Comparison of ENCODE assay signal across 2 cellular contexts in the genomic region with DNA sequence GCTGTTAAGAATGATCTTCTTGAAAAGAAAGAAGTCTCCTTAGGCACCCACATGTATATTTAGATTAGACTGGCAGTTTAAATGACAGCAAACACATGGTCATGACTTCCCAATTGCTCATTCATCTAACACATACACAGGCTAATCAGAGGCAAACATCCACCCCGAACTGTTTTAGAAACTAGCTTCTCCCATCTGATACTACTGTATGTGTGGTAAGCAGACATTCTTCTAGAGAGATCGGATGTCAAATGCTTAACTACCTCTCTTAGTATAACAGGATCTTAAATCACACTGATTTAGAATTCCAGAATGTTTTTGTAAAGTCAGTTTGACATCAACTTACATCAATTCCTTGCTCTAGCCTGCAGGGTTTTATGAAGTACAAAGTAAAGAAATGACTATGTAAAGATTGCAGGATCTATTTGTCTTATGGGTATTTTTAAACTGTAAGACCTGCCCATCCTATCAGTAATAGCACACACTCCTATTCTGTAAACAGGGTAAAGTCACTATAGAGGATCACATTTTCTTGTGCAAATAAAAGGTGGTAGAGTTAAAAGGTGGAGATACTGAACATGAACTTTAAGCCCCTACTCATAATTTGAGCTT.
TF ChIP-seq lines count a peak whose summit lies in the region.

No MANE protein-coding gene starts in this region.

TF ChIP-seq in HepG2, 621 proteins besides CTCF, POLR2A, EP300 and RAD21 (continued from another document and continues in another):
- TF ChIP-seq ATF4 (CRISPR knock-in tag; IDR thresholded peaks at IDR 0.05) (no peak), JUNB (CRISPR knock-in tag; IDR thresholded peaks at IDR 0.05; ENCODE audit: borderline replicate concordance) (no peak), HOXD1 (CRISPR knock-in tag; IDR thresholded peaks at IDR 0.05) (no peak), SCMH1 (CRISPR knock-in tag; IDR thresholded peaks at IDR 0.05; ENCODE audit: borderline replicate concordance) (no peak), FOXJ3 (CRISPR knock-in tag; IDR thresholded peaks at IDR 0.05; ENCODE audit: borderline replicate concordance) (0 out of 2 replicates have a peak, but pooled peaks have one; percentile 14), ZNF451 (CRISPR knock-in tag; IDR thresholded peaks at IDR 0.05) (no peak), BCL6 (CRISPR knock-in tag; IDR thresholded peaks at IDR 0.05) (peak; percentile 66), ZNF24 (IDR thresholded peaks at IDR 0.05) (no peak), KAT8 (CRISPR knock-in tag; IDR thresholded peaks at IDR 0.05) (0 out of 2 replicates have a peak, but pooled peaks have one; percentile 40), ZNF343 (CRISPR knock-in tag; IDR thresholded peaks at IDR 0.05) (no peak), MATR3 (CRISPR knock-in tag; IDR thresholded peaks at IDR 0.05) (no peak), ZNF460 (CRISPR knock-in tag; IDR thresholded peaks at IDR 0.05; ENCODE audit: borderline replicate concordance) (no peak), HBP1 (CRISPR knock-in tag; IDR thresholded peaks at IDR 0.05; ENCODE audit: low read depth) (no peak), ZSCAN12 (CRISPR knock-in tag; IDR thresholded peaks at IDR 0.05) (no peak), ZBTB7A (CRISPR knock-in tag; IDR thresholded peaks at IDR 0.05) (no peak), ATAD3A (CRISPR knock-in tag; IDR thresholded peaks at IDR 0.05) (no peak), ZNF570 (CRISPR knock-in tag; IDR thresholded peaks at IDR 0.05; ENCODE audit: borderline replicate concordance) (no peak), RNF219 (CRISPR knock-in tag; IDR thresholded peaks at IDR 0.05) (no peak)
- TF ChIP-seq, protein P1, sequence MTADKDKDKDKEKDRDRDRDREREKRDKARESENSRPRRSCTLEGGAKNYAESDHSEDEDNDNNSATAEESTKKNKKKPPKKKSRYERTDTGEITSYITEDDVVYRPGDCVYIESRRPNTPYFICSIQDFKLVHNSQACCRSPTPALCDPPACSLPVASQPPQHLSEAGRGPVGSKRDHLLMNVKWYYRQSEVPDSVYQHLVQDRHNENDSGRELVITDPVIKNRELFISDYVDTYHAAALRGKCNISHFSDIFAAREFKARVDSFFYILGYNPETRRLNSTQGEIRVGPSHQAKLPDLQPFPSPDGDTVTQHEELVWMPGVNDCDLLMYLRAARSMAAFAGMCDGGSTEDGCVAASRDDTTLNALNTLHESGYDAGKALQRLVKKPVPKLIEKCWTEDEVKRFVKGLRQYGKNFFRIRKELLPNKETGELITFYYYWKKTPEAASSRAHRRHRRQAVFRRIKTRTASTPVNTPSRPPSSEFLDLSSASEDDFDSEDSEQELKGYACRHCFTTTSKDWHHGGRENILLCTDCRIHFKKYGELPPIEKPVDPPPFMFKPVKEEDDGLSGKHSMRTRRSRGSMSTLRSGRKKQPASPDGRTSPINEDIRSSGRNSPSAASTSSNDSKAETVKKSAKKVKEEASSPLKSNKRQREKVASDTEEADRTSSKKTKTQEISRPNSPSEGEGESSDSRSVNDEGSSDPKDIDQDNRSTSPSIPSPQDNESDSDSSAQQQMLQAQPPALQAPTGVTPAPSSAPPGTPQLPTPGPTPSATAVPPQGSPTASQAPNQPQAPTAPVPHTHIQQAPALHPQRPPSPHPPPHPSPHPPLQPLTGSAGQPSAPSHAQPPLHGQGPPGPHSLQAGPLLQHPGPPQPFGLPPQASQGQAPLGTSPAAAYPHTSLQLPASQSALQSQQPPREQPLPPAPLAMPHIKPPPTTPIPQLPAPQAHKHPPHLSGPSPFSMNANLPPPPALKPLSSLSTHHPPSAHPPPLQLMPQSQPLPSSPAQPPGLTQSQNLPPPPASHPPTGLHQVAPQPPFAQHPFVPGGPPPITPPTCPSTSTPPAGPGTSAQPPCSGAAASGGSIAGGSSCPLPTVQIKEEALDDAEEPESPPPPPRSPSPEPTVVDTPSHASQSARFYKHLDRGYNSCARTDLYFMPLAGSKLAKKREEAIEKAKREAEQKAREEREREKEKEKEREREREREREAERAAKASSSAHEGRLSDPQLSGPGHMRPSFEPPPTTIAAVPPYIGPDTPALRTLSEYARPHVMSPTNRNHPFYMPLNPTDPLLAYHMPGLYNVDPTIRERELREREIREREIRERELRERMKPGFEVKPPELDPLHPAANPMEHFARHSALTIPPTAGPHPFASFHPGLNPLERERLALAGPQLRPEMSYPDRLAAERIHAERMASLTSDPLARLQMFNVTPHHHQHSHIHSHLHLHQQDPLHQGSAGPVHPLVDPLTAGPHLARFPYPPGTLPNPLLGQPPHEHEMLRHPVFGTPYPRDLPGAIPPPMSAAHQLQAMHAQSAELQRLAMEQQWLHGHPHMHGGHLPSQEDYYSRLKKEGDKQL (CRISPR knock-in tag; IDR thresholded peaks at IDR 0.05; ENCODE audit: low read depth), result 0 out of 2 replicates have a peak, but pooled peaks have one; percentile 56

TF ChIP-seq in GM12878, 131 proteins besides CTCF, POLR2A, EP300 and RAD21 (continued from another document):
- TF ChIP-seq ZBTB33 (IDR thresholded peaks at IDR 0.05), result no peak
- no peak for TF ChIP-seq SMARCA5 (IDR thresholded peaks at IDR 0.05)
- no peak for TF ChIP-seq STAT1 (conservative IDR thresholded peaks at IDR 0.05)
- no peak for TF ChIP-seq TBL1XR1 (IDR thresholded peaks at IDR 0.05; ENCODE audit: low read depth, low read length)
- TF ChIP-seq NR2C1 (IDR thresholded peaks at IDR 0.05), result no peak
- no peak for TF ChIP-seq BACH1 (IDR thresholded peaks at IDR 0.05; ENCODE audit: borderline replicate concordance)
- no peak for TF ChIP-seq RAD51 (IDR thresholded peaks at IDR 0.05)
- no peak for TF ChIP-seq IKZF2 (IDR thresholded peaks at IDR 0.05)
- TF ChIP-seq JUND (IDR thresholded peaks at IDR 0.05; ENCODE audit: low read depth, low read length), result no peak
- TF ChIP-seq, protein P2, sequence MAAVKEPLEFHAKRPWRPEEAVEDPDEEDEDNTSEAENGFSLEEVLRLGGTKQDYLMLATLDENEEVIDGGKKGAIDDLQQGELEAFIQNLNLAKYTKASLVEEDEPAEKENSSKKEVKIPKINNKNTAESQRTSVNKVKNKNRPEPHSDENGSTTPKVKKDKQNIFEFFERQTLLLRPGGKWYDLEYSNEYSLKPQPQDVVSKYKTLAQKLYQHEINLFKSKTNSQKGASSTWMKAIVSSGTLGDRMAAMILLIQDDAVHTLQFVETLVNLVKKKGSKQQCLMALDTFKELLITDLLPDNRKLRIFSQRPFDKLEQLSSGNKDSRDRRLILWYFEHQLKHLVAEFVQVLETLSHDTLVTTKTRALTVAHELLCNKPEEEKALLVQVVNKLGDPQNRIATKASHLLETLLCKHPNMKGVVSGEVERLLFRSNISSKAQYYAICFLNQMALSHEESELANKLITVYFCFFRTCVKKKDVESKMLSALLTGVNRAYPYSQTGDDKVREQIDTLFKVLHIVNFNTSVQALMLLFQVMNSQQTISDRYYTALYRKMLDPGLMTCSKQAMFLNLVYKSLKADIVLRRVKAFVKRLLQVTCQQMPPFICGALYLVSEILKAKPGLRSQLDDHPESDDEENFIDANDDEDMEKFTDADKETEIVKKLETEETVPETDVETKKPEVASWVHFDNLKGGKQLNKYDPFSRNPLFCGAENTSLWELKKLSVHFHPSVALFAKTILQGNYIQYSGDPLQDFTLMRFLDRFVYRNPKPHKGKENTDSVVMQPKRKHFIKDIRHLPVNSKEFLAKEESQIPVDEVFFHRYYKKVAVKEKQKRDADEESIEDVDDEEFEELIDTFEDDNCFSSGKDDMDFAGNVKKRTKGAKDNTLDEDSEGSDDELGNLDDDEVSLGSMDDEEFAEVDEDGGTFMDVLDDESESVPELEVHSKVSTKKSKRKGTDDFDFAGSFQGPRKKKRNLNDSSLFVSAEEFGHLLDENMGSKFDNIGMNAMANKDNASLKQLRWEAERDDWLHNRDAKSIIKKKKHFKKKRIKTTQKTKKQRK (IDR thresholded peaks at IDR 0.05; ENCODE audit: low read depth, low read length), result no peak
- no peak for TF ChIP-seq YBX1 (IDR thresholded peaks at IDR 0.05)
- TF ChIP-seq IRF4 (IDR thresholded peaks at IDR 0.05; ENCODE audit: low read depth, low read length), result no peak
- no peak for TF ChIP-seq JUNB (IDR thresholded peaks at IDR 0.05)
- no peak for TF ChIP-seq MEF2B (IDR thresholded peaks at IDR 0.05; ENCODE audit: partially characterized antibody, poor library complexity, severe bottlenecking)
- TF ChIP-seq RELB (IDR thresholded peaks at IDR 0.05; ENCODE audit: low read depth), result no peak
- TF ChIP-seq EZH2 (IDR thresholded peaks at IDR 0.05; ENCODE audit: borderline replicate concordance, control insufficient read depth, low read depth, low read length), result no peak
- TF ChIP-seq PAX5 (IDR thresholded peaks at IDR 0.05; ENCODE audit: borderline replicate concordance, low read depth, low read length), result no peak
